In the genomic region with DNA sequence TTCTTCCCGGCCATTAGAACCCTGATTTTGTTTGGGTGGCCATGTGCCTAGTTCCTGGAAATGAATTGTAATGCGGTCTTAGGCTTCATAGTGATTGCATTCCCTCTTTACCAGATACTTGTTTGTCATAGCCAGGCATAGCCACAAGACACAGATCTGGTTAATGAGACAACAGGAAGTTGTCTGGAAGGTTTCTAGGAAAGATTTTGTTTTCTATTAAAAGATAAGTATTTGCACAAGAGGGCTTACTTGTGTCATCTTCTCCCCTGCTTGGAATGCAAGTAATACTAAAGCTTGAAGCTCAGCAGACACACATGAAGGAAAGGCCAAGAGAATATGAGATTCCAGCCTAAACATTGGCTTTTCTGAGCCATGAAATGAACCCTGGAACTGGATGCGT, we compare ENCODE assay signal across 17 cellular contexts. TPM values are rescaled to one million over a fixed set of nuclear protein-coding genes. Genes with fewer than 3 reads are reported as not detected.
DNase-seq lines count a peak whose midpoint lies in the region; ATAC-seq, FAIRE-seq and TF ChIP-seq lines count a peak whose summit lies in the region.
"Had no signal": no experiment of that assay in that cellular context is flagged by ENCODE, and none has a peak within 500 bp of the region (broad histone marks: within the 10 kb centered on the region; RNA-seq: fewer than 3 reads in every experiment).

No MANE protein-coding gene starts in this region.

- no peak overlapping the region for H3K9ac ChIP-seq in K562 (ENCODE audit: insufficient read depth in 1 of 2, low read depth in 2 of 2, low read length in 2 of 2)

- peak overlapping the region; percentile 6 for H3K27ac Mint-ChIP-seq in activated naive CD4-positive, alpha-beta T cell treated with anti-CD3 and anti-CD28 coated beads, Interleukin-2, amount 10 ng/mL, durations not matched to agents 7 days and 5 days
- H3K27ac Mint-ChIP-seq: GM23338 had no signal

- 0 out of 3 replicates have a peak, but pooled peaks cover 6% of the 10 kb centered on the region for H3K36me3 ChIP-seq in K562 (ENCODE audit: control insufficient read depth, insufficient read depth, low read length)
- H3K36me3 ChIP-seq: SJCRH30 had no signal

- no peak for FAIRE-seq in K562 (lab: Jason Lieb, UNC)

- peaks cover 13% of the 10 kb centered on the region for H3K36me3 Mint-ChIP-seq in activated naive CD4-positive, alpha-beta T cell treated with anti-CD3 and anti-CD28 coated beads, Interleukin-2, amount 10 ng/mL, durations not matched to agents 7 days and 5 days

- intact Hi-C loops in K562 (cut with micrococcal nuclease), result no loop called here

- no peak overlapping the region for H3K4me3 ChIP-seq in K562
- H3K4me3 ChIP-seq: GM23338, PC-9, SJCRH30 had no signal

- no peak for TF ChIP-seq RAD21 in K562 (CRISPR knock-in tag; conservative IDR thresholded peaks at IDR 0.05 in 1 of 2, IDR thresholded peaks at IDR 0.05 in 1 of 2)

- no peaks in the 10 kb centered on the region for H3K9me1 ChIP-seq in K562 (ENCODE audit: control insufficient read depth, insufficient read depth, low read length)

- peaks cover 61% of the 10 kb centered on the region for H3K79me2 ChIP-seq in K562 (ENCODE audit: control insufficient read depth, insufficient read depth, low read length)

- H3K4me3 Mint-ChIP-seq in activated naive CD4-positive, alpha-beta T cell treated with anti-CD3 and anti-CD28 coated beads, Interleukin-2, amount 10 ng/mL, durations not matched to agents 7 days and 5 days, result no peak overlapping the region
- H3K4me3 Mint-ChIP-seq: CD14-positive monocyte, GM23338 had no signal

- no peaks in the 10 kb centered on the region for H3K9me3 ChIP-seq in K562 (replicated peaks; ENCODE audit: control insufficient read depth, insufficient read depth, low read depth, low read length)
- H3K9me3 ChIP-seq: SJCRH30 had no signal

- no peaks in the 10 kb centered on the region for H4K20me1 ChIP-seq in K562 (replicated peaks; ENCODE audit: control insufficient read depth, insufficient read depth, low read length)

- H3K4me1 Mint-ChIP-seq in activated naive CD4-positive, alpha-beta T cell treated with anti-CD3 and anti-CD28 coated beads, Interleukin-2, amount 10 ng/mL, durations not matched to agents 7 days and 5 days, result peaks cover 53% of the 10 kb centered on the region

- no peaks in the 10 kb centered on the region for H3K27me3 Mint-ChIP-seq in activated naive CD4-positive, alpha-beta T cell treated with anti-CD3 and anti-CD28 coated beads, Interleukin-2, amount 10 ng/mL, durations not matched to agents 7 days and 5 days

- ATAC-seq in K562 (no peak), HG03571 (IDR thresholded peaks at IDR 0.05; ENCODE audit: unreplicated experiment) (no peak)
- ATAC-seq: GM23338, HCT116 had no signal

- H3K9me3 Mint-ChIP-seq in activated naive CD4-positive, alpha-beta T cell treated with anti-CD3 and anti-CD28 coated beads, Interleukin-2, amount 10 ng/mL, durations not matched to agents 7 days and 5 days, result no peaks in the 10 kb centered on the region
- H3K9me3 Mint-ChIP-seq: GM23338 had no signal

- H3K4me2 ChIP-seq in K562 (ENCODE audit: insufficient read depth, low read length), result no peak overlapping the region
- H3K4me2 ChIP-seq: GM23338, PC-9 had no signal

- no peak overlapping the region for H2AFZ ChIP-seq in K562 (ENCODE audit: low read depth, low read length)
- H2AFZ ChIP-seq: GM23338, PC-9 had no signal

- POLR2A ChIA-PET in K562 (lab: Yijun Ruan, JAX), result interaction anchor here (0.6 to 0.9 kb wide), 3 partner anchors 8 to 49 kb away, joined by 3 read pairs; no protein-coding TSS in a partner anchor

- BruUV-seq in K562 (replicated peaks; lab: Mats Ljungman, UMichigan), result no TSS peak

- DNase-seq in activated naive CD4-positive, alpha-beta T cell treated with anti-CD3 and anti-CD28 coated beads, Interleukin-2, amount 10 ng/mL, durations not matched to agents 7 days and 5 days, result no peak
- no peak for DNase-seq in activated naive CD4-positive, alpha-beta T cell treated with anti-CD3 and anti-CD28 coated beads, Interleukin-2, amount 50 U/mL, for 16 hours
- peak; percentile 65 for DNase-seq in OCI-M1 (lab: John Stamatoyannopoulos, UW)
- no peak for DNase-seq in K562 (ENCODE audit: extremely low read depth in 1 of 4, low spot score in 3 of 4)
- DNase-seq in GM13976 (ENCODE audit: low spot score), result no peak
- no peak for DNase-seq in activated effector memory CD4-positive, alpha-beta T cell treated with anti-CD3 and anti-CD28 coated beads, Interleukin-2, amount 50 U/mL, for 16 hours
- DNase-seq: DMS53, NCI-H1092, NCI-H146, NCI-H2081, NCI-H774, PC-9, SJCRH30 had no signal

- CTCF ChIA-PET in activated naive CD4-positive, alpha-beta T cell treated with anti-CD3 and anti-CD28 coated beads, Interleukin-2, amount 10 ng/mL, durations not matched to agents 7 days and 5 days (lab: Charles Lee), result interaction anchor here (1.0 to 1.3 kb wide), 3 partner anchors 9 to 130 kb away, joined by 3 to 5 read pairs (median 4); no protein-coding TSS in a partner anchor
- CTCF ChIA-PET in K562 (lab: Yijun Ruan, JAX; ENCODE audit: low intra/inter-chr PET ratio), result no interaction called here

- H3K27ac ChIP-seq in K562 (ENCODE audit: extremely low read depth, low read depth, low read length), result no peak overlapping the region
- H3K27ac ChIP-seq: PC-9, SJCRH30 had no signal

- 55% methylated on average over 3 of the region's 3 CpGs for WGBS in K562 (ENCODE audit: insufficient coverage, low coverage, missing lambda C conversion rate)

- in situ Hi-C loops in K562 (cut with MboI) (no loop called here), GM13976 (cut with MboI; ENCODE audit: low sequenced_read_pairs, unreplicated experiment) (no loop called here)

- TF ChIP-seq EP300 in K562 (IDR thresholded peaks at IDR 0.05; ENCODE audit: low read length), result no peak

- no peak for TF ChIP-seq POLR2A in K562 (conservative IDR thresholded peaks at IDR 0.05)

- peaks cover 4 to 19% of the 10 kb centered on the region in 2 experiments; a peak in 3 of 5 replicates for H3K4me1 ChIP-seq in K562 (replicated peaks in 1 of 2; ENCODE audit: control insufficient read depth in 2 of 2, insufficient read depth in 2 of 2, low read length in 2 of 2)
- H3K4me1 ChIP-seq: SJCRH30 had no signal

- H3K27me3 ChIP-seq in K562 (ENCODE audit: control insufficient read depth in 2 of 2, insufficient read depth in 2 of 2, low read length in 2 of 2), result no peaks in the 10 kb centered on the region
- H3K27me3 ChIP-seq: SJCRH30 had no signal

- no peak for TF ChIP-seq CTCF in K562 (IDR thresholded peaks at IDR 0.05 in 2 of 3, conservative IDR thresholded peaks at IDR 0.05 in 1 of 3; ENCODE audit: insufficient read depth in 2 of 3, low read depth in 1 of 3, low read length in 3 of 3)
- TF ChIP-seq CTCF in GM13976 (IDR thresholded peaks at IDR 0.05; ENCODE audit: borderline replicate concordance, control extremely low read depth, extremely low read depth, insufficient read depth, missing control alignments), result no peak

TF ChIP-seq in K562, 482 proteins besides CTCF, POLR2A, EP300 and RAD21 (continues in another document):
- TF ChIP-seq BMI1 (IDR thresholded peaks at IDR 0.05; ENCODE audit: low read length), result no peak
- TF ChIP-seq RBM25 (IDR thresholded peaks at IDR 0.05; ENCODE audit: low read depth, low read length, severe bottlenecking), result no peak
- no peak for TF ChIP-seq CCAR2 (IDR thresholded peaks at IDR 0.05; ENCODE audit: low read depth, low read length)
- 0 out of 2 replicates have a peak, but pooled peaks have one; percentile 23 for TF ChIP-seq GABPA (tag; conservative IDR thresholded peaks at IDR 0.05; ENCODE audit: low read depth)
- no peak for TF ChIP-seq CBX5 (IDR thresholded peaks at IDR 0.05; ENCODE audit: borderline replicate concordance, low read depth)
- no peak for TF ChIP-seq BRCA1 (IDR thresholded peaks at IDR 0.05)
- TF ChIP-seq BRCA1 (CRISPR knock-in tag; IDR thresholded peaks at IDR 0.05), result no peak
- TF ChIP-seq MCM5 (IDR thresholded peaks at IDR 0.05; ENCODE audit: low read depth), result no peak

RNA-seq across cellular contexts. Expression of a gene that starts 12.9 kb away (rescaled TPM):
- total RNA-seq in K562 (2011; cell fraction: chromatin; rRNA removed; ENCODE audit: low replicate concordance), result 45.6 and 71.4 TPM in 2 replicates
- 42.9 and 58.8 TPM in 2 replicates for total RNA-seq in K562 (2011; cell fraction: nucleolus; rRNA removed)
- total RNA-seq in K562 (2011; cell fraction: nucleoplasm; rRNA removed), result 45.3 and 48.5 TPM in 2 replicates
- 22.5 and 30.7 TPM in 2 replicates for total RNA-seq in K562 (2014; rRNA removed)
- 24.3 and 27.5 TPM in 2 replicates for total RNA-seq in K562 (2014; rRNA removed; fragmentation: Illumina TruSeq; extraction: Trizol)
- 27.9 and 28.1 TPM in 2 replicates for total RNA-seq in K562 (2015; rRNA removed; fragmentation: Illumina TruSeq; extraction: Trizol)
- total RNA-seq in K562 (2021), result 25.8 and 26.6 TPM in 2 replicates
- polyA plus RNA-seq in K562 (2011; rRNA removed), result 26.1 and 27.0 TPM in 2 replicates
- 27.4 and 27.7 TPM in 2 replicates for polyA plus RNA-seq in K562 (2011; cell fraction: cytosol; rRNA removed)
- 15.7 and 17.5 TPM in 2 replicates for polyA plus RNA-seq in K562 (2011; cell fraction: nucleus; rRNA removed)
- 21.3 and 22.0 TPM in 2 replicates for polyA plus RNA-seq in K562 (2012)
- 24.1 and 25.9 TPM in 2 replicates for polyA plus RNA-seq in K562 (2014; fragmentation: Illumina TruSeq; extraction: Trizol)
- 10 to 100 TPM; 52.3 to 62.2 TPM for polyA plus RNA-seq in K562 (2014; fragmentation: Nextera tagmentation; extraction: Ambion mirVana)
- polyA plus RNA-seq in K562 (2014; rRNA removed), result 16.5 and 25.5 TPM in 2 replicates
- 62.9 TPM in 2 replicates for polyA minus RNA-seq in K562 (2011; rRNA and poly(A)+ RNA removed)
- 21.6 and 22.2 TPM in 2 replicates for polyA minus RNA-seq in K562 (2011; cell fraction: cytosol; rRNA and poly(A)+ RNA removed)
- polyA minus RNA-seq in K562 (2011; cell fraction: nucleus; rRNA and poly(A)+ RNA removed), result 62.1 and 76.5 TPM in 2 replicates

RNA-seq across cellular contexts. Expression of a gene that starts 13.5 kb away (rescaled TPM):
- total RNA-seq in K562 (2011; cell fraction: chromatin; rRNA removed; ENCODE audit: low replicate concordance), result 27.0 and 54.7 TPM in 2 replicates
- 13.8 and 16.4 TPM in 2 replicates for total RNA-seq in K562 (2011; cell fraction: nucleolus; rRNA removed)
- total RNA-seq in K562 (2011; cell fraction: nucleoplasm; rRNA removed), result 46.3 and 95.0 TPM in 2 replicates
- total RNA-seq in K562 (2014; rRNA removed) (24.2 and 28.8 TPM in 2 replicates), K562 (2014; rRNA removed; fragmentation: Illumina TruSeq; extraction: Trizol) (41.1 and 41.8 TPM in 2 replicates), K562 (2015; rRNA removed; fragmentation: Illumina TruSeq; extraction: Trizol) (29.0 and 33.9 TPM in 2 replicates), K562 (2021) (56.2 and 69.4 TPM in 2 replicates)
- polyA plus RNA-seq in K562 (2011; rRNA removed) (66.4 and 69.4 TPM in 2 replicates), K562 (2014; fragmentation: Illumina TruSeq; extraction: Trizol) (31.3 and 36.9 TPM in 2 replicates), K562 (2014; fragmentation: Nextera tagmentation; extraction: Ambion mirVana) (10 to 100 TPM; 50.2 to 61.0 TPM), K562 (2014; rRNA removed) (29.9 and 40.8 TPM in 2 replicates)
- 44.2 and 62.9 TPM in 2 replicates for polyA plus RNA-seq in K562 (2011; cell fraction: cytosol; rRNA removed)
- polyA plus RNA-seq in K562 (2011; cell fraction: nucleus; rRNA removed), result 19.4 and 28.2 TPM in 2 replicates
- polyA plus RNA-seq in K562 (2012), result 38.7 and 53.8 TPM in 2 replicates
- polyA minus RNA-seq in K562 (2011; rRNA and poly(A)+ RNA removed), result 41.4 and 43.3 TPM in 2 replicates
- polyA minus RNA-seq in K562 (2011; cell fraction: cytosol; rRNA and poly(A)+ RNA removed), result 13.4 and 17.3 TPM in 2 replicates
- polyA minus RNA-seq in K562 (2011; cell fraction: nucleus; rRNA and poly(A)+ RNA removed), result 10.0 and 11.6 TPM in 2 replicates
